In the genomic region with DNA sequence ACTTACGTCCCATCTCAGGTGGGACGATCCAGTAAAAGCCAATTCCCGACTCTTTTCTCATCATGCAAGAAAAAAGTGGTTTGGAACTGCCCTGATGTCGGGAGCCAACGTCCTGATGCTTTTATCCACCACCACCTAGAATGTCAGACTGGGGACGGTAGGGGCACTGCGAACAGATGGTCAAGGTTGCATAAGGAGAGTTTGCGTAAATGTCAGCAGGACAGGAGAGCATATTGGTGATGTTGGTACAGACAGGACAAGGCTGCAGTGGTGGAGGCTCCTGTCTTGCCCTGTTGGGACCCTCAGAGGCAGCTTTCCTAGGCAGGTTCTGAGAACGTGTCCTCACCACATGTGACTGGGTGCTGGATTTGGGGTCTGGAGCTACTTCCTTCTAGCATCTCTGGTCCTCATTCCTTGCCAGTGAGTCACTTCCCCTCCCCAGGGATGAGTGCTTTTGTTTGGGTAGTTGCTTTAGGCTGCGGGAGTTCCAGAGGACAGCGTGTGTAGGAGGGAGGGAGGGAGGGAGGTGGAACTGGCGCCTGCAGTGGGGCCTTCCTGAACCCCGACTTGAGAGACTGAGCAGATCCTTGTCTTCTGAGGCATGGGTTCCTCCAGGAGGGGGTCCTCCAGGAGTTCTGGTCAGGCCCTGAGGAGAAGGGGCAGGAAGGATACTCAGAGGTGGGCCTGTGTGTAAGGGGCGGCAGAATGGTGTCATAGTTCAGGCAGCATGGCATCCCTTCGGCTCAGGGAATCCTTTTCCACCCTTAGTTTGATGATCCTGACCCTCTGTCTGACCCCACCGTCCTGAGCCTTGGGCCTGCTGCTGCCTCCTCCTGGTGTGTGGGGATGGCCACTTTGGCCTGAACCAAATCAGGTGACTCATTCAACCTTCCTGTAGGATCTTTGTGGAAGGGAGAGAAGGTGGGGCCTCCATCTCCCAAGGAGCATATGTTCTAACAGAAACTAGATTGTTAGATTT, we compare ENCODE assay signal across 11 cellular contexts. TPM values are rescaled to one million over a fixed set of nuclear protein-coding genes. Genes with fewer than 3 reads are reported as not detected.
A peak's percentile ranks its signal among the peaks of the same experiment; 100 is the strongest.
DNase-seq lines count a peak whose midpoint lies in the region; ATAC-seq and TF ChIP-seq lines count a peak whose summit lies in the region.
"Had no signal": no experiment of that assay in that cellular context is flagged by ENCODE, and none has a peak within 500 bp of the region (broad histone marks: within the 10 kb centered on the region; RNA-seq: fewer than 3 reads in every experiment).

No MANE protein-coding gene starts in this region.

- CTCF ChIA-PET in AG04450 (lab: Charles Lee) (interaction anchor here (0.6 kb wide), 1 partner anchor 1014 kb away, joined by 3 read pairs; no protein-coding TSS in a partner anchor), IMR-90 (lab: Yijun Ruan, JAX) (interaction anchor here (1.0 to 1.5 kb wide), 2 partner anchors 12 kb away, joined by 3 to 4 read pairs; no protein-coding TSS in a partner anchor)

- H3K9me3 ChIP-seq in AG04450 (ENCODE audit: control insufficient read depth, insufficient read depth, low read length): no peaks in the 10 kb centered on the region; the same call in 1 of the 2 replicates
- no peaks in the 10 kb centered on the region for H3K9me3 ChIP-seq in IMR-90 (ENCODE audit: control insufficient read depth, insufficient read depth, low read length)
- no peaks in the 10 kb centered on the region for H3K9me3 ChIP-seq in body of pancreas

- H4K5ac ChIP-seq in IMR-90 (ENCODE audit: low read depth, low read length): peak overlapping the region; percentile 63

- 28% methylated on average over 2 of the region's 16 CpGs; no CpG with 5 or more reads in 1 of the 2 experiments for WGBS in IMR-90 (ENCODE audit: extremely low coverage in 2 of 2, insufficient read length in 1 of 2), 2 experiments
- whole genome bisulfite sequencing in body of pancreas, 2 donors: 72 to 73% methylated on average over 12 to 16 of the region's 16 CpGs

- H4K20me1 ChIP-seq in IMR-90 (ENCODE audit: insufficient read depth, low read length): peaks cover 5% of the 10 kb centered on the region; the same call in 1 of the 2 replicates

- peak overlapping the region; percentile 70 for H3K18ac ChIP-seq in IMR-90 (ENCODE audit: low read depth, low read length)

- H3K4me2 ChIP-seq in IMR-90 (ENCODE audit: low read depth, low read length): peak overlapping the region; percentile 18; the same call in 1 of the 2 replicates

- POLR2A ChIA-PET in AG04450 (lab: Yijun Ruan, JAX): no interaction called here
- POLR2A ChIA-PET in IMR-90 (lab: Charles Lee; ENCODE audit: unreplicated experiment): interaction anchor here (0.6 kb wide), 1 partner anchor 262 kb away, joined by 13 read pairs; no protein-coding TSS in a partner anchor

- TF ChIP-seq POLR2A in IMR-90 (IDR thresholded peaks at IDR 0.05; ENCODE audit: low read depth, low read length): no peak
- no peak for TF ChIP-seq POLR2A in body of pancreas (IDR thresholded peaks at IDR 0.05)

- H2BK5ac ChIP-seq in IMR-90 (ENCODE audit: low read depth, low read length, poor library complexity, severe bottlenecking): peak overlapping the region; percentile 90

- intact Hi-C loops in IMR-90 (cut with micrococcal nuclease): no loop called here
- intact Hi-C loops in body of pancreas (cut with DNase I): no loop called here

- H3K36me3 ChIP-seq in IMR-90 (ENCODE audit: control insufficient read depth, insufficient read depth, low read length): 0 out of 2 replicates have a peak, but pooled peaks cover 4% of the 10 kb centered on the region
- no peaks in the 10 kb centered on the region for H3K36me3 ChIP-seq in body of pancreas (replicated peaks in 1 of 2; ENCODE audit: insufficient read depth in 1 of 2, low read depth in 2 of 2)

- peak overlapping the region; percentile 99 for H2BK120ac ChIP-seq in IMR-90 (ENCODE audit: low read depth, low read length)

- TF ChIP-seq RAD21 in IMR-90 (IDR thresholded peaks at IDR 0.05; ENCODE audit: low read length): no peak

- TF ChIP-seq CTCF in AG04450 (IDR thresholded peaks at IDR 0.05; ENCODE audit: low read depth, low read length) (peak; percentile 36), IMR-90 (conservative IDR thresholded peaks at IDR 0.05; ENCODE audit: low read depth, low read length) (peak; percentile 26; the same call in 1 of the 2 replicates), body of pancreas (IDR thresholded peaks at IDR 0.05) (no peak)

- H3K27me3 ChIP-seq in AG04450 (ENCODE audit: control insufficient read depth, insufficient read depth, low read length) (no peaks in the 10 kb centered on the region), IMR-90 (ENCODE audit: control insufficient read depth, insufficient read depth, low read length) (no peaks in the 10 kb centered on the region), body of pancreas (no peaks in the 10 kb centered on the region)

- H2AK9ac ChIP-seq in IMR-90 (replicated peaks; ENCODE audit: low read depth, low read length, poor library complexity): peak overlapping the region; percentile 98

- peak overlapping the region; percentile 89 for H2AFZ ChIP-seq in IMR-90 (replicated peaks; ENCODE audit: low read length, poor library complexity)

- H3K27ac ChIP-seq in AG04450 (ENCODE audit: low read depth, low read length) (peak overlapping the region; percentile 83), IMR-90 (ENCODE audit: insufficient read depth, low read length) (peak overlapping the region; percentile 77), body of pancreas (peak overlapping the region; percentile 31 to 76 (median 68))

- peaks cover 32% of the 10 kb centered on the region for H3K9me1 ChIP-seq in IMR-90 (ENCODE audit: insufficient read depth, low read length)

- H2BK20ac ChIP-seq in IMR-90 (ENCODE audit: low read depth, low read length): peak overlapping the region; percentile 100

- in situ Hi-C loops in IMR-90 (cut with MboI; ENCODE audit: low sequenced_read_pairs): no loop called here

- H3K4me3 ChIP-seq in AG04450 (ENCODE audit: low read depth, low read length) (no peak overlapping the region), IMR-90 (ENCODE audit: insufficient read depth, low read depth, low read length) (no peak overlapping the region), body of pancreas (no peak overlapping the region)

- H2BK15ac ChIP-seq in IMR-90 (ENCODE audit: low read depth, low read length): peak overlapping the region; percentile 97; the same call in 2 of the 3 replicates

- no TSS peak for BruUV-seq in IMR-90 (replicated peaks; lab: Mats Ljungman, UMichigan)

- H3K23ac ChIP-seq in IMR-90 (ENCODE audit: low read depth, low read length): peak overlapping the region; percentile 94

- ATAC-seq in IMR-90 (ENCODE audit: low read depth) (peak; percentile 91), body of pancreas (peak; percentile 41), HG02938 (IDR thresholded peaks at IDR 0.05; ENCODE audit: unreplicated experiment) (no peak)

- peak overlapping the region; percentile 99 for H2AK5ac ChIP-seq in IMR-90 (ENCODE audit: low read depth, low read length)

- peaks cover 17% of the 10 kb centered on the region for H3K4me1 ChIP-seq in IMR-90 (ENCODE audit: control insufficient read depth, insufficient read depth, low read length)
- peaks cover 47% of the 10 kb centered on the region for H3K4me1 ChIP-seq in body of pancreas

- H4K91ac ChIP-seq in IMR-90 (ENCODE audit: insufficient read depth, low read depth, low read length): peak overlapping the region; percentile 97

- H3K79me1 ChIP-seq in IMR-90 (ENCODE audit: low read depth in 1 of 2, low read length in 2 of 2): peaks cover 36 to 82% of the 10 kb centered on the region in 2 experiments

- H3K9ac ChIP-seq in IMR-90 (ENCODE audit: low read depth, low read length): peak overlapping the region; percentile 20; the same call in 1 of the 2 replicates

- H3K56ac ChIP-seq in IMR-90 (ENCODE audit: extremely low read depth, insufficient read depth, low read length): peak overlapping the region; percentile 70

- dilution Hi-C loops in IMR-90 (cut with HindIII; ENCODE audit: low sequenced_read_pairs, unreplicated experiment): no loop called here

- H3K14ac ChIP-seq in IMR-90 (replicated peaks; ENCODE audit: low read depth, low read length): peak overlapping the region; percentile 98

- peak overlapping the region; percentile 49 to 95 for H4K8ac ChIP-seq in IMR-90 (ENCODE audit: low read depth in 2 of 2, low read length in 2 of 2)

- peak; percentile 70 for DNase-seq in AG04450 (ENCODE audit: low read depth, low spot score)
- DNase-seq in IMR-90: peak; percentile 90
- DNase-seq in body of pancreas: peak in 1 of 4 donors; percentile 32
- DNase-seq in iris pigment epithelial cell (ENCODE audit: low read depth): peak; percentile 86
- no peak for DNase-seq in occipital lobe (lab: John Stamatoyannopoulos, UW)
- DNase-seq in HuH-7.5 (ENCODE audit: low spot score): no peak
- DNase-seq in medulla oblongata (ENCODE audit: extremely low spot score): no peak
- DNase-seq: CD4-positive, alpha-beta memory T cell; NCI-H1417 had no signal

- H3K4ac ChIP-seq in IMR-90 (ENCODE audit: low read depth, low read length): peak overlapping the region; percentile 99

TF ChIP-seq in IMR-90, 13 proteins besides CTCF, POLR2A, EP300 and RAD21 (continues in another document):
- TF ChIP-seq BHLHE40 (IDR thresholded peaks at IDR 0.05; ENCODE audit: low read depth, low read length) (no peak; the same call in 1 of the 2 replicates), RFX5 (IDR thresholded peaks at IDR 0.05; ENCODE audit: low read depth, low read length) (no peak), CHD1 (IDR thresholded peaks at IDR 0.05; ENCODE audit: low read depth, low read length) (no peak), FOS (IDR thresholded peaks at IDR 0.05; ENCODE audit: low read depth, low read length) (peak; percentile 28), CEBPB (IDR thresholded peaks at IDR 0.05; ENCODE audit: low read depth, low read length) (no peak), MAZ (IDR thresholded peaks at IDR 0.05; ENCODE audit: borderline replicate concordance, low read depth, low read length) (no peak), RCOR1 (IDR thresholded peaks at IDR 0.05; ENCODE audit: insufficient replicate concordance, low read length) (no peak), USF2 (IDR thresholded peaks at IDR 0.05; ENCODE audit: low read depth, low read length) (peak; percentile 28; the same call in 1 of the 2 replicates)

RNA-seq across cellular contexts. Expression of gene THSD4, which starts 21.2 kb away (rescaled TPM):
- 45.8 and 57.2 TPM in 2 replicates for polyA plus RNA-seq in AG04450 (2011; rRNA removed)
- 87.6 and 111 TPM in 2 replicates for polyA minus RNA-seq in AG04450 (2011; rRNA and poly(A)+ RNA removed)
- 25.5 and 31.1 TPM in 2 replicates for total RNA-seq in IMR-90 (2012; rRNA removed)
- polyA plus RNA-seq in IMR-90 (2012; rRNA removed): 30.5 and 31.1 TPM in 2 replicates
- 21.7 and 44.3 TPM in 2 replicates for polyA plus RNA-seq in IMR-90 (2012; cell fraction: cytosol; rRNA removed)
- 38.0 and 45.5 TPM in 2 replicates for polyA plus RNA-seq in IMR-90 (2012; cell fraction: nucleus; rRNA removed; ENCODE audit: low replicate concordance)
- total RNA-seq in body of pancreas: 10 to 100 TPM; 12.9 to 16.1 TPM
- total RNA-seq in occipital lobe: 1.6 TPM
- total RNA-seq: activated T-helper 1 cell treated with anti-CD3 and anti-CD28 coated beads, Interleukin-12 subunit alpha, Interleukin-12 subunit beta, Interleukin-2, Interleukin-4 antibody, amounts not matched to agents 30 ng/mL and 10 ng/mL and 1 ng/mL, durations not matched to agents 14 hours and 24 hours and 36 hours; CD4-positive, alpha-beta memory T cell had no signal
- polyA plus RNA-seq: CD4-positive, alpha-beta memory T cell had no signal

Comparison
In these comparisons a context has a peak if more than half of its experiments do, and no peak if none do; other contexts are left out.
1. DNase-seq: peak in AG04450 (single experiment), IMR-90 (single experiment) and iris pigment epithelial cell (single experiment); none in occipital lobe (single experiment), HuH-7.5 (single experiment) and medulla oblongata (single experiment).
2. CTCF ChIP-seq: peak in AG04450 (single experiment) and IMR-90 (single experiment); none in body of pancreas (0 of 7).
3. Peak in every context shown above with its lines, with median percentiles within 50 percentile points of each other: H3K27ac ChIP-seq.